Comparison of ENCODE assay signal across 10 cellular contexts in the genomic region with DNA sequence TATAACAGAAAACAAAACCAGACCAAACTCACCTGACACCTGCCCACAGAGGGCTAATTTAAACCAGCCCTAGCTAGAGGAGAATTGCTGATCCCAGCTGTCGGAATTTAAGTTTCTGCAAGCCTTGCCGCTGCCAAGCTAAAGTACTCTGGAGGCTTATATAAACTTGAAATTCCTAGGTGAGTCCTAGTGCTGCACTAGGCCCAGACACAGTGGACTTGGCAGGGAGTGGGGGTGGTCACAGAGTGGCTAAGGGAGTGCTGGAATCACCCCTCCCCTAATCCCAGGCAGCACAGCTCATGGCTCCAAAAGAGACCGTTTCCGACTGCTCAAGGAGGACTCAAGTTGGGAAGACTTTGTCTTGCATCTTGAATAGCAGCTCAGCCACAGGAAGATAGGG. TPM values are rescaled to one million over a fixed set of nuclear protein-coding genes. Genes with fewer than 3 reads are reported as not detected.
"Had no signal": no experiment of that assay in that cellular context is flagged by ENCODE, and none has a peak within 500 bp of the region (broad histone marks: within the 10 kb centered on the region; RNA-seq: fewer than 3 reads in every experiment).

No MANE protein-coding gene starts in this region.

- H3K36me3 ChIP-seq: HAP-1 had no signal

- DNase-seq: GM23248, GOT3, H7, HFFc6 had no signal

- ATAC-seq: HCT116, HepG2 had no signal

- H3K4me1 ChIP-seq: HAP-1 had no signal

- H3K4me1 Mint-ChIP-seq: IgD-negative memory B cell had no signal

- H3K27ac Mint-ChIP-seq: HFFc6, IgD-negative memory B cell had no signal

- H2AFZ ChIP-seq: GM23248 had no signal

- H3K9me3 ChIP-seq: HAP-1 had no signal

- H3K27ac ChIP-seq: GM23248, HL-60 had no signal

- FAIRE-seq: HepG2 had no signal

- H3K4me3 ChIP-seq: GM23248, HAP-1 had no signal

- H3K9ac ChIP-seq: GM23248 had no signal

- H3K4me3 Mint-ChIP-seq: HFFc6, IgD-negative memory B cell had no signal

- H3K9me3 Mint-ChIP-seq: HFFc6 had no signal

RNA-seq across cellular contexts. Expression of a gene that starts 17.6 kb away (rescaled TPM):
- total RNA-seq: GM23248, H7, HepG2, HFFc6, HT1080 had no signal
- polyA plus RNA-seq: GM23248, HepG2, IgD-negative memory B cell had no signal
